In genomic region chr5:83353231-83353630, GRCh38 we compare ENCODE assay signal across 18 cellular contexts.
"Had no signal": no experiment of that assay in that cellular context is flagged by ENCODE, and none has a peak within 500 bp of the region (broad histone marks: within the 10 kb centered on the region; RNA-seq: fewer than 3 reads in every experiment).

No MANE protein-coding gene starts in this region.

- DNase-seq: cortex of kidney; dorsolateral prefrontal cortex; effector memory CD4-positive, alpha-beta T cell; gastrocnemius medialis; heart right ventricle; hypothalamus; islet precursor cell; mammary epithelial cell; mucosa of descending colon; naive thymus-derived CD8-positive, alpha-beta T cell; nucleus accumbens; ovary; right cardiac atrium; small intestine; stimulated activated CD4-positive, alpha-beta T cell treated with anti-CD3 and anti-CD28 coated beads, Interleukin-12 subunit alpha, Interleukin-12 subunit beta, amount 100 ng/mL, for 4 hours; stimulated activated naive CD4-positive, alpha-beta T cell treated with Interleukin-2 at 50 U/mL for 16 hours; thyroid gland had no signal

- H3K27ac ChIP-seq: dorsolateral prefrontal cortex, gastrocnemius medialis, heart right ventricle, ovary, suprapubic skin, thyroid gland had no signal

- H3K4me1 ChIP-seq: gastrocnemius medialis, heart right ventricle, suprapubic skin, thyroid gland had no signal

- H3K4me3 ChIP-seq: dorsolateral prefrontal cortex, gastrocnemius medialis, heart right ventricle, mucosa of descending colon, ovary, suprapubic skin, thyroid gland had no signal

- H3K27me3 ChIP-seq: dorsolateral prefrontal cortex, gastrocnemius medialis, heart right ventricle, ovary, suprapubic skin, thyroid gland had no signal

- H3K36me3 ChIP-seq: gastrocnemius medialis, heart right ventricle, ovary, suprapubic skin, thyroid gland had no signal

- H3K9me3 ChIP-seq: gastrocnemius medialis, ovary, thyroid gland had no signal
